22 cellular contexts compared by ENCODE assay signal in genomic region chr13:22432690-22433089, GRCh38.
"Had no signal": no experiment of that assay in that cellular context is flagged by ENCODE, and none has a peak within 500 bp of the region (broad histone marks: within the 10 kb centered on the region; RNA-seq: fewer than 3 reads in every experiment).

No MANE protein-coding gene starts in this region.

- ATAC-seq: activated T-cell treated with anti-CD3 and anti-CD28 coated beads, Interleukin-2, amount 50 U/mL, for 4 hours; natural killer cell; pancreas; psoas muscle; WTC11 had no signal

- H3K9me3 ChIP-seq: breast epithelium, colonic mucosa, esophagus muscularis mucosa, left ventricle myocardium inferior, neutrophil, pancreas, psoas muscle, right atrium auricular region, tibial artery had no signal

- H3K4me1 ChIP-seq: breast epithelium, colonic mucosa, esophagus muscularis mucosa, pancreas, psoas muscle, tibial artery had no signal

- H3K4me2 ChIP-seq: hepatocyte had no signal

- H2AFZ ChIP-seq: hepatocyte had no signal

- H3K27ac ChIP-seq: breast epithelium, colonic mucosa, esophagus muscularis mucosa, hepatocyte, left ventricle myocardium inferior, neutrophil, pancreas, psoas muscle, tibial artery had no signal

- H3K36me3 ChIP-seq: breast epithelium, colonic mucosa, esophagus muscularis mucosa, left ventricle myocardium inferior, neutrophil, pancreas, right atrium auricular region, tibial artery had no signal

- DNase-seq: activated CD4-positive, alpha-beta T cell treated with anti-CD3 and anti-CD28 coated beads, Interleukin-2, amount 50 U/mL, for 48 hours; activated CD8-positive, alpha-beta memory T cell treated with anti-CD3 and anti-CD28 coated beads, Interleukin-2, amount 50 U/mL, for 48 hours; activated naive CD4-positive, alpha-beta T cell treated with Interleukin-2 at 50 U/mL for 16 hours; activated naive CD8-positive, alpha-beta T cell treated with anti-CD3 and anti-CD28 coated beads for 36 hours; activated T-cell treated with anti-CD3 and anti-CD28 coated beads, Interleukin-2, amount 50 U/mL, for 4 hours; colonic mucosa; glutamatergic neuron; immature natural killer cell; left ventricle myocardium inferior; natural killer cell; pancreas; psoas muscle; stimulated activated CD4-positive, alpha-beta T cell treated with anti-CD3 and anti-CD28 coated beads, Interleukin-12 subunit alpha, Interleukin-12 subunit beta, amount 100 ng/mL, for 4 hours; substantia nigra; T1000; tibial artery had no signal

- H3K79me2 ChIP-seq: hepatocyte had no signal

- H3K27me3 ChIP-seq: breast epithelium, colonic mucosa, esophagus muscularis mucosa, hepatocyte, neutrophil, pancreas, right atrium auricular region, tibial artery had no signal

- H3K4me3 ChIP-seq: breast epithelium, colonic mucosa, esophagus muscularis mucosa, hepatocyte, left ventricle myocardium inferior, pancreas, psoas muscle, right atrium auricular region, tibial artery had no signal
